Comparison of ENCODE assay signal across 1 cellular context in the genomic region with DNA sequence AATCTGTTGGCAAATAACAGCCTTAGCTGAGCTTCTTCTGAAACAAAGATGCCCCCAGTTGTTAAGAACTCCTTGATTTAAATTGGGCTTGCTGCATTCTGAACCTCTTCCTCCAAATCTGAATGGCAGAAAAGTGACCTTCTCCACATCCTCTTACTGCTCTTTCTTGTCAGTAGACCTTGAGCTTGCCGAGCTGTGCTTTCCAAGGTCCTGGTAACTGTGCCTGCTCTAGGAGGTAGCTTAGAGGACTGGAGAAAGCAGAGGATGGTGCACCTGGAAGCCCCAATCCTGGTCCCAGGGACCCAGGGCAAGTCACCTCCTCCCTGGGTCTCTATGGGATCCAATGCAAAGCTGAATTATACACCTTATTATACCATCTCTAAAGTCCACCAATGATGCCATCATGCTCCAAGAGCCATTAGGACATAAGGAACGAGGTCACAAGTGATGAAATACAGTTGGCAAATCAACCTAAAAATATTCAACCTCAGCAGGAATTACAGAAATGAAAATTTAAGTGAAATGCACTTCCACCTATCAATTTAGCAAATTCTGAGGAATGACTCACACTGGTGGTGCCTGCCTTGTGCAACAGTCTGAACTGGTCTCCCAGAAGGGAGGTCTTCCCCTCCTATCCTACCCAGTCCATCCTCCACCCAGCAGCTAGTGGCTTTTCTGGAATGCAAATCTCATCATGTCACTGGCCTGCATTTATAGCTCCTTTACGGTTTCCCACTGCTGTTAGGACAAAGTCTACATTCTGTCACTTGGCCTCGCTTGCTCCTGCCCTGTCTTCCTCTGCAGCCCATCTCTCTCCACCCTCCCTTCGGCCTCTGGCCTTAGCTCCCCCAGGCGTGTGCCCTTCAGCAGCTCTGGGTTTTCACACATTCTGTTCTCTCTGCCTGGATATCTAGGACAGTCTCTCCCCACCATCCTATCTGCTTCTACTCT.
TF ChIP-seq lines count a peak whose summit lies in the region.

No MANE protein-coding gene starts in this region.

TF ChIP-seq in HEK293, 187 proteins besides CTCF, POLR2A, EP300 and RAD21 (continued from another document):
- TF ChIP-seq OSR2 (tag by site-specific recombination; IDR thresholded peaks at IDR 0.05) (0 out of 2 replicates have a peak, but pooled peaks have one; percentile 21), ZBTB7A (tag by site-specific recombination; IDR thresholded peaks at IDR 0.05; ENCODE audit: low read depth) (no peak), ZNF394 (tag by site-specific recombination; IDR thresholded peaks at IDR 0.05; ENCODE audit: borderline replicate concordance) (no peak), SP3 (tag by site-specific recombination; IDR thresholded peaks at IDR 0.05) (no peak), ZNF600 (tag by site-specific recombination; IDR thresholded peaks at IDR 0.05) (peak; percentile 69)
- TF ChIP-seq, protein P1, sequence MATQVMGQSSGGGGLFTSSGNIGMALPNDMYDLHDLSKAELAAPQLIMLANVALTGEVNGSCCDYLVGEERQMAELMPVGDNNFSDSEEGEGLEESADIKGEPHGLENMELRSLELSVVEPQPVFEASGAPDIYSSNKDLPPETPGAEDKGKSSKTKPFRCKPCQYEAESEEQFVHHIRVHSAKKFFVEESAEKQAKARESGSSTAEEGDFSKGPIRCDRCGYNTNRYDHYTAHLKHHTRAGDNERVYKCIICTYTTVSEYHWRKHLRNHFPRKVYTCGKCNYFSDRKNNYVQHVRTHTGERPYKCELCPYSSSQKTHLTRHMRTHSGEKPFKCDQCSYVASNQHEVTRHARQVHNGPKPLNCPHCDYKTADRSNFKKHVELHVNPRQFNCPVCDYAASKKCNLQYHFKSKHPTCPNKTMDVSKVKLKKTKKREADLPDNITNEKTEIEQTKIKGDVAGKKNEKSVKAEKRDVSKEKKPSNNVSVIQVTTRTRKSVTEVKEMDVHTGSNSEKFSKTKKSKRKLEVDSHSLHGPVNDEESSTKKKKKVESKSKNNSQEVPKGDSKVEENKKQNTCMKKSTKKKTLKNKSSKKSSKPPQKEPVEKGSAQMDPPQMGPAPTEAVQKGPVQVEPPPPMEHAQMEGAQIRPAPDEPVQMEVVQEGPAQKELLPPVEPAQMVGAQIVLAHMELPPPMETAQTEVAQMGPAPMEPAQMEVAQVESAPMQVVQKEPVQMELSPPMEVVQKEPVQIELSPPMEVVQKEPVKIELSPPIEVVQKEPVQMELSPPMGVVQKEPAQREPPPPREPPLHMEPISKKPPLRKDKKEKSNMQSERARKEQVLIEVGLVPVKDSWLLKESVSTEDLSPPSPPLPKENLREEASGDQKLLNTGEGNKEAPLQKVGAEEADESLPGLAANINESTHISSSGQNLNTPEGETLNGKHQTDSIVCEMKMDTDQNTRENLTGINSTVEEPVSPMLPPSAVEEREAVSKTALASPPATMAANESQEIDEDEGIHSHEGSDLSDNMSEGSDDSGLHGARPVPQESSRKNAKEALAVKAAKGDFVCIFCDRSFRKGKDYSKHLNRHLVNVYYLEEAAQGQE (tag by site-specific recombination; IDR thresholded peaks at IDR 0.05) = peak; percentile 86
- TF ChIP-seq, protein P2, sequence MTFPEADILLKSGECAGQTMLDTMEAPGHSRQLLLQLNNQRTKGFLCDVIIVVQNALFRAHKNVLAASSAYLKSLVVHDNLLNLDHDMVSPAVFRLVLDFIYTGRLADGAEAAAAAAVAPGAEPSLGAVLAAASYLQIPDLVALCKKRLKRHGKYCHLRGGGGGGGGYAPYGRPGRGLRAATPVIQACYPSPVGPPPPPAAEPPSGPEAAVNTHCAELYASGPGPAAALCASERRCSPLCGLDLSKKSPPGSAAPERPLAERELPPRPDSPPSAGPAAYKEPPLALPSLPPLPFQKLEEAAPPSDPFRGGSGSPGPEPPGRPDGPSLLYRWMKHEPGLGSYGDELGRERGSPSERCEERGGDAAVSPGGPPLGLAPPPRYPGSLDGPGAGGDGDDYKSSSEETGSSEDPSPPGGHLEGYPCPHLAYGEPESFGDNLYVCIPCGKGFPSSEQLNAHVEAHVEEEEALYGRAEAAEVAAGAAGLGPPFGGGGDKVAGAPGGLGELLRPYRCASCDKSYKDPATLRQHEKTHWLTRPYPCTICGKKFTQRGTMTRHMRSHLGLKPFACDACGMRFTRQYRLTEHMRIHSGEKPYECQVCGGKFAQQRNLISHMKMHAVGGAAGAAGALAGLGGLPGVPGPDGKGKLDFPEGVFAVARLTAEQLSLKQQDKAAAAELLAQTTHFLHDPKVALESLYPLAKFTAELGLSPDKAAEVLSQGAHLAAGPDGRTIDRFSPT (tag by site-specific recombination; IDR thresholded peaks at IDR 0.05) = no peak
- TF ChIP-seq, protein P3, sequence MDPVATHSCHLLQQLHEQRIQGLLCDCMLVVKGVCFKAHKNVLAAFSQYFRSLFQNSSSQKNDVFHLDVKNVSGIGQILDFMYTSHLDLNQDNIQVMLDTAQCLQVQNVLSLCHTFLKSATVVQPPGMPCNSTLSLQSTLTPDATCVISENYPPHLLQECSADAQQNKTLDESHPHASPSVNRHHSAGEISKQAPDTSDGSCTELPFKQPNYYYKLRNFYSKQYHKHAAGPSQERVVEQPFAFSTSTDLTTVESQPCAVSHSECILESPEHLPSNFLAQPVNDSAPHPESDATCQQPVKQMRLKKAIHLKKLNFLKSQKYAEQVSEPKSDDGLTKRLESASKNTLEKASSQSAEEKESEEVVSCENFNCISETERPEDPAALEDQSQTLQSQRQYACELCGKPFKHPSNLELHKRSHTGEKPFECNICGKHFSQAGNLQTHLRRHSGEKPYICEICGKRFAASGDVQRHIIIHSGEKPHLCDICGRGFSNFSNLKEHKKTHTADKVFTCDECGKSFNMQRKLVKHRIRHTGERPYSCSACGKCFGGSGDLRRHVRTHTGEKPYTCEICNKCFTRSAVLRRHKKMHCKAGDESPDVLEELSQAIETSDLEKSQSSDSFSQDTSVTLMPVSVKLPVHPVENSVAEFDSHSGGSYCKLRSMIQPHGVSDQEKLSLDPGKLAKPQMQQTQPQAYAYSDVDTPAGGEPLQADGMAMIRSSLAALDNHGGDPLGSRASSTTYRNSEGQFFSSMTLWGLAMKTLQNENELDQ (tag by site-specific recombination; IDR thresholded peaks at IDR 0.05; ENCODE audit: low read depth) = no peak
